11 cellular contexts compared by ENCODE assay signal in genomic region chr20:51469578-51470520, GRCh38.
DNase-seq lines count a peak whose midpoint lies in the region; ATAC-seq and TF ChIP-seq lines count a peak whose summit lies in the region.
"Had no signal": no experiment of that assay in that cellular context is flagged by ENCODE, and none has a peak within 500 bp of the region (broad histone marks: within the 10 kb centered on the region; RNA-seq: fewer than 3 reads in every experiment).

No MANE protein-coding gene starts in this region.

- H3K9me3 Mint-ChIP-seq in activated T-cell treated with anti-CD3 and anti-CD28 coated beads, Interleukin-2, amount 50 U/mL, for 72 hours, result no peaks in the 10 kb centered on the region
- no peaks in the 10 kb centered on the region for H3K9me3 Mint-ChIP-seq in activated naive CD8-positive, alpha-beta T cell treated with anti-CD3 and anti-CD28 coated beads, Interleukin-2, amount 10 ng/mL, durations not matched to agents 7 days and 5 days

- no peaks in the 10 kb centered on the region for H3K36me3 ChIP-seq in hepatocyte (replicated peaks; ENCODE audit: insufficient read depth, low read depth)

- no peaks in the 10 kb centered on the region for H3K79me2 ChIP-seq in hepatocyte

- peak overlapping the region; percentile 94 for H3K27ac Mint-ChIP-seq in activated T-cell treated with anti-CD3 and anti-CD28 coated beads, Interleukin-2, amount 50 U/mL, for 72 hours
- H3K27ac Mint-ChIP-seq in activated naive CD8-positive, alpha-beta T cell treated with anti-CD3 and anti-CD28 coated beads, Interleukin-2, amount 10 ng/mL, durations not matched to agents 7 days and 5 days, result peak overlapping the region; percentile 85

- H3K4me1 Mint-ChIP-seq in activated T-cell treated with anti-CD3 and anti-CD28 coated beads, Interleukin-2, amount 50 U/mL, for 72 hours (ENCODE audit: low read depth), result peaks cover 71% of the 10 kb centered on the region
- H3K4me1 Mint-ChIP-seq in activated naive CD8-positive, alpha-beta T cell treated with anti-CD3 and anti-CD28 coated beads, Interleukin-2, amount 10 ng/mL, durations not matched to agents 7 days and 5 days, result peaks cover 53% of the 10 kb centered on the region

- DNase-seq in activated T-cell treated with anti-CD3 and anti-CD28 coated beads, Interleukin-2, amount 50 U/mL, for 72 hours, result no peak
- no peak for DNase-seq in activated T-cell treated with anti-CD3 and anti-CD28 coated beads, Interleukin-2, amount 50 U/mL, for 1 hour
- DNase-seq in NCI-H2171 treated with DMSO at 0.1 percent for 48 hours (lab: John Stamatoyannopoulos, UW) (peak; percentile 85), retina (peak; percentile 66), NOMO-1 (lab: John Stamatoyannopoulos, UW; ENCODE audit: unreplicated experiment in 2 of 2) (no peak), hepatocyte (ENCODE audit: low spot score) (no peak)
- no peak for DNase-seq in activated naive CD8-positive, alpha-beta T cell treated with anti-CD3 and anti-CD28 coated beads, Interleukin-2, amount 10 ng/mL, durations not matched to agents 7 days and 5 days
- DNase-seq: NCI-H82 had no signal

- no peak for TF ChIP-seq CTCF in hepatocyte (IDR thresholded peaks at IDR 0.05; ENCODE audit: poor library complexity)

- no peak overlapping the region for H2AFZ ChIP-seq in hepatocyte

- POLR2A ChIA-PET in activated naive CD8-positive, alpha-beta T cell treated with anti-CD3 and anti-CD28 coated beads, Interleukin-2, amount 10 ng/mL, durations not matched to agents 7 days and 5 days (lab: Charles Lee), result interaction anchor here (2.0 kb wide), 1 partner anchor 31 kb away, joined by 4 read pairs; no protein-coding TSS in a partner anchor

- WGBS in hepatocyte (ENCODE audit: low lambda C conversion rate, missing lambda C conversion rate), result 73% methylated on average over 12 of the region's 12 CpGs

- H3K4me1 ChIP-seq in hepatocyte (ENCODE audit: insufficient read depth), result no peaks in the 10 kb centered on the region
- H3K4me1 ChIP-seq: adrenal gland had no signal

- no peaks in the 10 kb centered on the region for H4K20me1 ChIP-seq in hepatocyte (ENCODE audit: insufficient read depth, poor library complexity, severe bottlenecking)

- H3K4me3 ChIP-seq in hepatocyte, result no peak overlapping the region
- H3K4me3 ChIP-seq: adrenal gland had no signal

- H3K4me3 Mint-ChIP-seq in activated T-cell treated with anti-CD3 and anti-CD28 coated beads, Interleukin-2, amount 50 U/mL, for 72 hours, result peak overlapping the region; percentile 47 to 79
- peak overlapping the region; percentile 56 for H3K4me3 Mint-ChIP-seq in activated naive CD8-positive, alpha-beta T cell treated with anti-CD3 and anti-CD28 coated beads, Interleukin-2, amount 10 ng/mL, durations not matched to agents 7 days and 5 days

- no peaks in the 10 kb centered on the region for H3K27me3 ChIP-seq in hepatocyte
- H3K27me3 ChIP-seq: adrenal gland had no signal

- ATAC-seq in activated T-cell treated with anti-CD3 and anti-CD28 coated beads, Interleukin-2, amount 50 U/mL, for 72 hours (replicated peaks in 1 of 2), result no peak
- ATAC-seq in activated naive CD8-positive, alpha-beta T cell treated with anti-CD3 and anti-CD28 coated beads, Interleukin-2, amount 10 ng/mL, durations not matched to agents 7 days and 5 days (ENCODE audit: low read depth), result no peak
- ATAC-seq in HG03432 (IDR thresholded peaks at IDR 0.05; ENCODE audit: unreplicated experiment), result no peak

- H3K27me3 Mint-ChIP-seq in activated T-cell treated with anti-CD3 and anti-CD28 coated beads, Interleukin-2, amount 50 U/mL, for 72 hours (ENCODE audit: low read depth), result no peaks in the 10 kb centered on the region
- H3K27me3 Mint-ChIP-seq in activated naive CD8-positive, alpha-beta T cell treated with anti-CD3 and anti-CD28 coated beads, Interleukin-2, amount 10 ng/mL, durations not matched to agents 7 days and 5 days, result no peaks in the 10 kb centered on the region

- H3K9me3 ChIP-seq in hepatocyte (ENCODE audit: low read depth), result no peaks in the 10 kb centered on the region
- H3K9me3 ChIP-seq: adrenal gland had no signal

- no peaks in the 10 kb centered on the region for H3K9me2 ChIP-seq in hepatocyte (replicated peaks; ENCODE audit: insufficient read depth)

- H3K4me2 ChIP-seq in hepatocyte, result no peak overlapping the region

- H3K27ac ChIP-seq in hepatocyte, result no peak overlapping the region
- H3K27ac ChIP-seq: adrenal gland, epithelial cell of prostate had no signal

- H3K36me3 Mint-ChIP-seq in activated T-cell treated with anti-CD3 and anti-CD28 coated beads, Interleukin-2, amount 50 U/mL, for 72 hours (ENCODE audit: insufficient read depth in 2 of 2), result peaks cover 27 to 53% of the 10 kb centered on the region in 2 donors
- peaks cover 55% of the 10 kb centered on the region for H3K36me3 Mint-ChIP-seq in activated naive CD8-positive, alpha-beta T cell treated with anti-CD3 and anti-CD28 coated beads, Interleukin-2, amount 10 ng/mL, durations not matched to agents 7 days and 5 days

Comparison
In these comparisons a context has a peak if more than half of its experiments do, and no peak if none do; other contexts are left out.
1. DNase-seq: peak in NCI-H2171 treated with DMSO at 0.1 percent for 48 hours (single experiment) and retina (single experiment); none in activated T-cell treated with anti-CD3 and anti-CD28 coated beads, Interleukin-2, amount 50 U/mL, for 72 hours (0 of 2), activated T-cell treated with anti-CD3 and anti-CD28 coated beads, Interleukin-2, amount 50 U/mL, for 1 hour (single experiment), activated naive CD8-positive, alpha-beta T cell treated with anti-CD3 and anti-CD28 coated beads, Interleukin-2, amount 10 ng/mL, durations not matched to agents 7 days and 5 days (single experiment), NOMO-1 (0 of 2) and hepatocyte (single experiment).